ENCODE assay signal across 21 cellular contexts in the genomic region with DNA sequence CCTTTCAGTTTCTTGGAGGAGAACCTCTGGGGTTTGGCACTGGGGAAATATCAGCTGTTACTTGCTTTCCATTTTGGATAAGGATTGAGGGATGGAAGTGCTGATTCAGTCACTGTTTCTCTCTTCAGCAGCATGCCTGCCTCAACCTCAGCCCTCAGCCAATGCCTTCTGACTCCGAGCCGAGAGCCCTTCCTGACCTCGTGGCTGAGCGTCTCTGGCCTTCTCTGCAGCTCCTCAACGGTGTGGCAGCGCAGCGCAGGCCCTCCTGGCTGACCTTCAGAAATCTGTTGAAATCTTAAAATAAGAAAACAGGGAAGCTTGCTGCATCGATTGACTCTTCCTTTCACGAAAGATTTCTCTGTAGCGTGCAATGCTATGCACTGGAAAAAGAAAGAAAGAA.
"Had no signal": no experiment of that assay in that cellular context is flagged by ENCODE, and none has a peak within 500 bp of the region (broad histone marks: within the 10 kb centered on the region; RNA-seq: fewer than 3 reads in every experiment).

No MANE protein-coding gene starts in this region.

- H3K27me3 ChIP-seq: sigmoid colon, thyroid gland, upper lobe of left lung had no signal

- FAIRE-seq: endometrium, kidney, small intestine had no signal

- DNase-seq: central memory CD4-positive, alpha-beta T cell; cortex of kidney; effector memory CD4-positive, alpha-beta T cell; foreskin fibroblast; immature natural killer cell; kidney; left cardiac atrium; left ventricle myocardium superior; mesendoderm; naive thymus-derived CD4-positive, alpha-beta T cell; nephron progenitor cell; posterior cingulate gyrus; sigmoid colon; small intestine; stimulated activated CD4-positive, alpha-beta T cell treated with anti-CD3 and anti-CD28 coated beads, Interleukin-2, amount 100 ng/mL, for 48 hours; stimulated activated naive CD4-positive, alpha-beta T cell treated with Interleukin-2 at 50 U/mL for 16 hours; thyroid gland had no signal

- H3K4me3 ChIP-seq: lung, sigmoid colon, thyroid gland, upper lobe of left lung had no signal

- H3K9me3 ChIP-seq: sigmoid colon, thyroid gland, upper lobe of left lung had no signal

- H3K4me1 ChIP-seq: sigmoid colon, thyroid gland, upper lobe of left lung had no signal

- H3K36me3 ChIP-seq: sigmoid colon, thyroid gland, upper lobe of left lung had no signal

- H3K27ac ChIP-seq: sigmoid colon, thyroid gland, upper lobe of left lung had no signal

- ATAC-seq: esophagus mucosa; left ventricle myocardium superior; naive thymus-derived CD4-positive, alpha-beta T cell had no signal
